Comparison of ENCODE assay signal across 8 cellular contexts in genomic region chr6:135002229-135002844, GRCh38. TPM values are rescaled to one million over a fixed set of nuclear protein-coding genes. Genes with fewer than 3 reads are reported as not detected.
DNase-seq lines count a peak whose midpoint lies in the region; ATAC-seq, FAIRE-seq and TF ChIP-seq lines count a peak whose summit lies in the region.

No MANE protein-coding gene starts in this region.

- H2BK5ac ChIP-seq in mesenchymal stem cell (ENCODE audit: low read depth, low read length, poor library complexity, severe bottlenecking), result no peak overlapping the region

- FAIRE-seq in GM12878 (lab: Jason Lieb, UNC), result no peak

- peaks cover 11% of the 10 kb centered on the region for H3K4me1 ChIP-seq in GM12878 (ENCODE audit: control insufficient read depth, insufficient read depth, low read length)
- H3K4me1 ChIP-seq in mesenchymal stem cell (ENCODE audit: control insufficient read depth, insufficient read depth, low read depth, low read length), result no peaks in the 10 kb centered on the region

- no peak overlapping the region for H2BK120ac ChIP-seq in mesenchymal stem cell (ENCODE audit: low read depth, low read length)

- H3K18ac ChIP-seq in mesenchymal stem cell (ENCODE audit: low read depth in 1 of 2, low read length in 2 of 2), result no peak overlapping the region

- CTCF ChIA-PET in CD4-positive, alpha-beta T cell (lab: Charles Lee), result interaction anchor here (0.6 kb wide), 1 partner anchor 49 kb away, joined by 3 read pairs; no protein-coding TSS in a partner anchor
- CTCF ChIA-PET in GM12878 (lab: Yijun Ruan, JAX), result interaction anchor here (0.8 to 3.7 kb wide), 16 partner anchors 9 to 422 kb away, joined by 3 to 28 read pairs (median 3); no protein-coding TSS in a partner anchor

- TF ChIP-seq EP300 in GM12878 (IDR thresholded peaks at IDR 0.05; ENCODE audit: borderline replicate concordance in 1 of 2, control insufficient read depth in 1 of 2, low read depth in 2 of 2, low read length in 2 of 2), result no peak

- H3K4me2 ChIP-seq in GM12878 (ENCODE audit: control insufficient read depth, insufficient read depth), result peak overlapping the region; percentile 82
- H3K4me2 ChIP-seq in mesenchymal stem cell (ENCODE audit: low read length, poor library complexity, severe bottlenecking), result no peak overlapping the region

- SMC1A ChIA-PET in GM12878 (lab: Charles Lee; ENCODE audit: uncharacterized antibody, unreplicated experiment), result interaction anchor here (0.6 to 5.0 kb wide), 12 partner anchors 8 to 422 kb away, joined by 3 to 45 read pairs (median 3); partner anchors contain the start of gene HBS1L

- H3K4ac ChIP-seq in mesenchymal stem cell (ENCODE audit: low read depth in 1 of 2, low read length in 2 of 2), result no peak overlapping the region

- no peaks in the 10 kb centered on the region for H3K9me3 Mint-ChIP-seq in CD4-positive, alpha-beta T cell

- no peak for TF ChIP-seq POLR2A in GM12878 (IDR thresholded peaks at IDR 0.05; ENCODE audit: low read depth, low read length)

- H3K9ac ChIP-seq in GM12878 (ENCODE audit: control insufficient read depth, insufficient read depth, low read length), result peak overlapping the region; percentile 41
- H3K9ac ChIP-seq in mesenchymal stem cell (ENCODE audit: low read length), result no peak overlapping the region

- ATAC-seq in CD4-positive, alpha-beta T cell (ENCODE audit: poor library complexity), result no peak
- ATAC-seq in HG02885 (IDR thresholded peaks at IDR 0.05; ENCODE audit: poor library complexity, unreplicated experiment) (peak; percentile 30), GM12878 (peak; percentile 64), HG03469 (IDR thresholded peaks at IDR 0.05; ENCODE audit: unreplicated experiment) (no peak)

- peaks cover 3% of the 10 kb centered on the region for H3K79me2 ChIP-seq in GM12878 (ENCODE audit: control insufficient read depth, insufficient read depth, low read length)

- intact Hi-C loops in CD4-positive, alpha-beta T cell (cut with DNase I, micrococcal nuclease), result loop anchor here in 1 of 2 experiments (5.0 to 10.0 kb wide), 2 partner anchors 422 to 845 kb away; no protein-coding TSS in a partner anchor
- intact Hi-C loops in GM12878 (cut with micrococcal nuclease; ENCODE audit: unreplicated experiment), result loop anchor here (2.0 to 10.0 kb wide), 8 partner anchors 24 to 1048 kb away; partner anchors contain the start of gene TBPL1

- no peak overlapping the region; the same call in 1 of the 2 replicates for H3K4me3 ChIP-seq in GM12878
- no peak overlapping the region for H3K4me3 ChIP-seq in mesenchymal stem cell (ENCODE audit: insufficient read depth in 1 of 2, low read depth in 1 of 2, low read length in 2 of 2)

- H2AFZ ChIP-seq in GM12878 (ENCODE audit: control insufficient read depth, low read depth, low read length), result no peak overlapping the region
- H2AFZ ChIP-seq in mesenchymal stem cell (ENCODE audit: low read depth, low read length), result no peak overlapping the region

- H3K4me3 Mint-ChIP-seq in CD4-positive, alpha-beta T cell, result no peak overlapping the region

- no peak overlapping the region for H2BK15ac ChIP-seq in mesenchymal stem cell (ENCODE audit: low read depth, poor library complexity, severe bottlenecking)

- no peak overlapping the region for H3K27ac ChIP-seq in CD4-positive, alpha-beta T cell (ENCODE audit: low read depth, low read length)
- peak overlapping the region; percentile 88 for H3K27ac ChIP-seq in GM12878 (ENCODE audit: control insufficient read depth, insufficient read depth)
- no peak overlapping the region for H3K27ac ChIP-seq in mesenchymal stem cell (ENCODE audit: low read length, poor library complexity, severe bottlenecking)

- no peak overlapping the region for H3K27ac Mint-ChIP-seq in CD4-positive, alpha-beta T cell

- H3K27me3 ChIP-seq in CD4-positive, alpha-beta T cell (ENCODE audit: control insufficient read depth, insufficient read depth, low read length), result no peaks in the 10 kb centered on the region
- no peaks in the 10 kb centered on the region for H3K27me3 ChIP-seq in GM12878 (replicated peaks in 1 of 2; ENCODE audit: control insufficient read depth in 2 of 2, insufficient read depth in 2 of 2, low read length in 1 of 2)
- H3K27me3 ChIP-seq in mesenchymal stem cell (ENCODE audit: control insufficient read depth in 1 of 2, insufficient read depth in 1 of 2, low read length in 2 of 2), result no peaks in the 10 kb centered on the region

- no peak overlapping the region for H4K8ac ChIP-seq in mesenchymal stem cell (ENCODE audit: low read length)

- DNase-seq in CD4-positive, alpha-beta T cell, result no peak
- no peak for DNase-seq in GM12878 (ENCODE audit: low read depth, low spot score)
- DNase-seq in mesenchymal stem cell, result peak; percentile 35
- DNase-seq in NCI-H1436 (lab: John Stamatoyannopoulos, UW), result no peak
- DNase-seq in foreskin melanocyte, result no peak
- no peak for DNase-seq in hypothalamus (lab: John Stamatoyannopoulos, UW)

- 44% methylated on average over 5 of the region's 5 CpGs for WGBS in GM12878 (ENCODE audit: insufficient coverage, insufficient replicate concordance, low lambda C conversion rate, missing lambda C conversion rate)
- no CpG with 5 or more reads among the region's 5 CpGs for WGBS in mesenchymal stem cell

- H3K23ac ChIP-seq in mesenchymal stem cell (ENCODE audit: low read length in 2 of 2), result no peak overlapping the region

- TF ChIP-seq RAD21 in GM12878 (IDR thresholded peaks at IDR 0.05; ENCODE audit: insufficient read depth, low read depth, low read length), result peak; percentile 65

- TF ChIP-seq CTCF in CD4-positive, alpha-beta T cell (IDR thresholded peaks at IDR 0.05), result peak; percentile 69
- TF ChIP-seq CTCF in GM12878 (IDR thresholded peaks at IDR 0.05 in 2 of 3, conservative IDR thresholded peaks at IDR 0.05 in 1 of 3; ENCODE audit: control insufficient read depth in 2 of 3, extremely low read depth in 1 of 3, insufficient read depth in 1 of 3, low read depth in 3 of 3, low read length in 3 of 3), result peak; percentile 42 to 45 (median 44); a peak in 4 of 6 replicates

- H3K9me3 ChIP-seq in CD4-positive, alpha-beta T cell (ENCODE audit: control insufficient read depth, low read length), result no peaks in the 10 kb centered on the region
- H3K9me3 ChIP-seq in GM12878 (replicated peaks; ENCODE audit: control insufficient read depth, insufficient read depth, low read length), result no peaks in the 10 kb centered on the region; the same call in 2 of the 3 replicates
- no peaks in the 10 kb centered on the region for H3K9me3 ChIP-seq in mesenchymal stem cell (ENCODE audit: control insufficient read depth, low read length)

- peaks cover 12% of the 10 kb centered on the region for H3K79me1 ChIP-seq in mesenchymal stem cell (replicated peaks; ENCODE audit: low read length, poor library complexity, severe bottlenecking)

- H3K36me3 Mint-ChIP-seq in CD4-positive, alpha-beta T cell (ENCODE audit: low read depth), result peaks cover 29% of the 10 kb centered on the region

- no peak overlapping the region for H2AK5ac ChIP-seq in mesenchymal stem cell (ENCODE audit: low read length, severe bottlenecking)

- H4K20me1 ChIP-seq in GM12878 (ENCODE audit: control insufficient read depth, insufficient read depth), result no peaks in the 10 kb centered on the region

- RAD21 ChIA-PET in GM12878 (lab: Charles Lee; ENCODE audit: unreplicated experiment), result interaction anchor here (0.6 to 2.5 kb wide), 11 partner anchors 19 to 426 kb away, joined by 3 to 15 read pairs (median 4); partner anchors contain the start of genes HBS1L and MYB

- no TSS peak for BruUV-seq in GM12878 (replicated peaks; lab: Mats Ljungman, UMichigan)

- POLR2A ChIA-PET in CD4-positive, alpha-beta T cell (lab: Charles Lee), result no interaction called here
- POLR2A ChIA-PET in GM12878 (lab: Charles Lee), result interaction anchor here (0.6 kb wide), 1 partner anchor 13 kb away, joined by 3 read pairs; no protein-coding TSS in a partner anchor

- in situ Hi-C loops in GM12878 (cut with MboI), result loop anchor here (25.0 kb wide), 1 partner anchor 1285 kb away; the partner anchor contains the start of gene BCLAF1

- no peak overlapping the region for H3K14ac ChIP-seq in mesenchymal stem cell (ENCODE audit: low read length in 2 of 2)

- H3K27me3 Mint-ChIP-seq in CD4-positive, alpha-beta T cell, result no peaks in the 10 kb centered on the region

- no peak overlapping the region for H4K91ac ChIP-seq in mesenchymal stem cell (ENCODE audit: low read length)

- H3K36me3 ChIP-seq in GM12878 (ENCODE audit: control insufficient read depth in 2 of 2, insufficient read depth in 2 of 2, low read length in 1 of 2) (peaks cover 0 to 1% of the 10 kb centered on the region in 2 experiments; a peak in 1 of 4 replicates), mesenchymal stem cell (ENCODE audit: control insufficient read depth in 1 of 2, insufficient read depth in 2 of 2, low read depth in 1 of 2, low read length in 2 of 2) (peaks cover under 1 to 18% of the 10 kb centered on the region in 2 experiments)

- no peak overlapping the region for H2BK12ac ChIP-seq in mesenchymal stem cell (ENCODE audit: low read length in 2 of 2)

- peaks cover 17% of the 10 kb centered on the region for H3K4me1 Mint-ChIP-seq in CD4-positive, alpha-beta T cell (ENCODE audit: low read depth)

RNA-seq across cellular contexts. Expression of gene HBS1L, which starts 52.3 kb away (rescaled TPM):
- 100 to 1,000 TPM; 106 to 117 TPM for total RNA-seq in CD4-positive, alpha-beta T cell
- total RNA-seq in GM12878 (2013; cell fraction: nucleolus; rRNA removed), result 177 and 182 TPM in 2 replicates
- total RNA-seq in GM12878 (2014; rRNA removed) (67.9 and 90.2 TPM in 2 replicates), GM12878 (2014; rRNA removed; fragmentation: Illumina TruSeq; extraction: Trizol) (85.9 and 93.6 TPM in 2 replicates), GM12878 (2021) (68.1 and 79.1 TPM in 2 replicates)
- 74.4 TPM for polyA plus RNA-seq in GM12878 (2011; ENCODE audit: low read depth)
- polyA plus RNA-seq in GM12878 (2011; rRNA removed) (106 and 146 TPM in 2 replicates), GM12878 (2014; fragmentation: Illumina TruSeq; extraction: Trizol) (74.0 and 96.1 TPM in 2 replicates), GM12878 (2014; fragmentation: Nextera tagmentation; extraction: Ambion mirVana) (10 to 100 TPM; 58.7 to 83.6 TPM), GM12878 (2014; rRNA removed) (53.4 and 71.1 TPM in 2 replicates), GM12878 (2016; fragmentation: Nextera tagmentation; extraction: Ambion mirVana) (100 to 1,000 TPM; 132 to 142 TPM)
- 36.2 and 41.1 TPM in 2 replicates for polyA plus RNA-seq in GM12878 (2011; cell fraction: cytosol; rRNA removed)
- 53.7 and 60.6 TPM in 2 replicates for polyA plus RNA-seq in GM12878 (2011; cell fraction: nucleus; rRNA removed)
- polyA plus RNA-seq in GM12878 (2012), result 51.2 and 61.3 TPM in 2 replicates
- polyA minus RNA-seq in GM12878 (2011; rRNA and poly(A)+ RNA removed), result 92.4 and 120 TPM in 2 replicates
- 40.5 and 42.4 TPM in 2 replicates for polyA minus RNA-seq in GM12878 (2011; cell fraction: cytosol; rRNA and poly(A)+ RNA removed)
- 58.0 and 75.3 TPM in 2 replicates for polyA minus RNA-seq in GM12878 (2011; cell fraction: nucleus; rRNA and poly(A)+ RNA removed)
- 41.2 TPM for polyA plus RNA-seq in mesenchymal stem cell (2013, experiment 1 of 2)
- 42.7 TPM for polyA plus RNA-seq in mesenchymal stem cell (2013, experiment 2 of 2)

RNA-seq across cellular contexts. Expression of gene ALDH8A1, which starts 52.4 kb away (rescaled TPM):
- total RNA-seq in CD4-positive, alpha-beta T cell, result 1 to 10 TPM; 1.4 to 1.6 TPM
- 5.4 and 11.8 TPM in 2 replicates for total RNA-seq in GM12878 (2013; cell fraction: nucleolus; rRNA removed)
- total RNA-seq in GM12878 (2014; rRNA removed) (0.82 and 1.8 TPM in 2 replicates), GM12878 (2014; rRNA removed; fragmentation: Illumina TruSeq; extraction: Trizol) (0.13 and 0.37 TPM in 2 replicates), GM12878 (2021) (0.66 and 0.97 TPM in 2 replicates)
- 0.85 TPM for polyA plus RNA-seq in GM12878 (2011; ENCODE audit: low read depth)
- polyA plus RNA-seq in GM12878 (2011; rRNA removed) (0.73 and 1.2 TPM in 2 replicates), GM12878 (2014; fragmentation: Illumina TruSeq; extraction: Trizol) (0.62 TPM in 1 of 2 replicates, not detected in the other), GM12878 (2014; fragmentation: Nextera tagmentation; extraction: Ambion mirVana) (not detected), GM12878 (2014; rRNA removed) (0.18 and 1.5 TPM in 2 replicates), GM12878 (2016; fragmentation: Nextera tagmentation; extraction: Ambion mirVana) (under 1 TPM in 1 of 2 experiments, not detected in 1; 0.15 TPM)
- 0.18 and 0.36 TPM in 2 replicates for polyA plus RNA-seq in GM12878 (2011; cell fraction: cytosol; rRNA removed)
- 3.3 and 4.2 TPM in 2 replicates for polyA plus RNA-seq in GM12878 (2011; cell fraction: nucleus; rRNA removed)
- polyA plus RNA-seq in GM12878 (2012), result 0.63 and 0.87 TPM in 2 replicates
- 0.80 and 3.9 TPM in 2 replicates for polyA minus RNA-seq in GM12878 (2011; rRNA and poly(A)+ RNA removed)
- not detected in 2 replicates for polyA minus RNA-seq in GM12878 (2011; cell fraction: cytosol; rRNA and poly(A)+ RNA removed)
- polyA minus RNA-seq in GM12878 (2011; cell fraction: nucleus; rRNA and poly(A)+ RNA removed), result 1.6 and 3.6 TPM in 2 replicates
- polyA plus RNA-seq in mesenchymal stem cell (2013, experiment 1 of 2), result 0.07 TPM
- 0.10 TPM for polyA plus RNA-seq in mesenchymal stem cell (2013, experiment 2 of 2)

Comparison
In these comparisons a context has a peak if more than half of its experiments do, and no peak if none do; other contexts are left out.
1. ATAC-seq: peak in HG02885 (single experiment) and GM12878 (single experiment); none in CD4-positive, alpha-beta T cell (single experiment) and HG03469 (single experiment).